In genomic region chr6:154448448-154449096, GRCh38 we compare ENCODE assay signal across 9 cellular contexts.
A peak's percentile ranks its signal among the peaks of the same experiment; 100 is the strongest.
DNase-seq lines count a peak whose midpoint lies in the region; ATAC-seq and TF ChIP-seq lines count a peak whose summit lies in the region.
"Had no signal": no experiment of that assay in that cellular context is flagged by ENCODE, and none has a peak within 500 bp of the region (broad histone marks: within the 10 kb centered on the region; RNA-seq: fewer than 3 reads in every experiment).

No MANE protein-coding gene starts in this region.

- peaks cover 2 to 16% of the 10 kb centered on the region in 2 donors for H3K27me3 Mint-ChIP-seq in natural killer cell treated with Interleukin-12 subunit alpha and Interleukin-12 subunit beta and Interleukin-15 and Interleukin-18, amount 100 ng/mL, for 72 hours

- no peaks in the 10 kb centered on the region for H3K9me3 Mint-ChIP-seq in natural killer cell treated with Interleukin-12 subunit alpha and Interleukin-12 subunit beta and Interleukin-15 and Interleukin-18, amount 100 ng/mL, for 72 hours

- H3K27me3 ChIP-seq in hepatocyte: no peaks in the 10 kb centered on the region

- H2AFZ ChIP-seq in hepatocyte: no peak overlapping the region

- H3K36me3 Mint-ChIP-seq in natural killer cell treated with Interleukin-12 subunit alpha and Interleukin-12 subunit beta and Interleukin-15 and Interleukin-18, amount 100 ng/mL, for 72 hours: no peaks in the 10 kb centered on the region

- DNase-seq in DMS53 (lab: John Stamatoyannopoulos, UW) (peak; percentile 34), DMS53 treated with DMSO at 0.1 percent for 48 hours (lab: John Stamatoyannopoulos, UW; ENCODE audit: unreplicated experiment) (no peak), hepatocyte (ENCODE audit: low spot score) (peak; percentile 37), NCI-H187 (lab: John Stamatoyannopoulos, UW) (no peak), activated gamma-delta T cell (lab: John Stamatoyannopoulos, UW) (no peak)
- DNase-seq in natural killer cell treated with Interleukin-12 subunit alpha and Interleukin-12 subunit beta and Interleukin-15 and Interleukin-18, amount 100 ng/mL, for 72 hours (ENCODE audit: low spot score): no peak

- H3K9me3 ChIP-seq in hepatocyte (ENCODE audit: low read depth): no peaks in the 10 kb centered on the region

- no peaks in the 10 kb centered on the region for H3K4me1 Mint-ChIP-seq in natural killer cell treated with Interleukin-12 subunit alpha and Interleukin-12 subunit beta and Interleukin-15 and Interleukin-18, amount 100 ng/mL, for 72 hours (ENCODE audit: low read depth in 2 of 2)

- peaks cover 70% of the 10 kb centered on the region for H3K79me2 ChIP-seq in hepatocyte

- H3K9me2 ChIP-seq in hepatocyte (replicated peaks; ENCODE audit: insufficient read depth): no peaks in the 10 kb centered on the region

- H3K27ac Mint-ChIP-seq in natural killer cell treated with Interleukin-12 subunit alpha and Interleukin-12 subunit beta and Interleukin-15 and Interleukin-18, amount 100 ng/mL, for 72 hours: no peak overlapping the region

- H3K4me2 ChIP-seq in hepatocyte: peak overlapping the region; percentile 42

- H3K27ac ChIP-seq in hepatocyte (peak overlapping the region; percentile 36), temporal lobe (ENCODE audit: low read depth, low read length) (peak overlapping the region; percentile 70)
- H3K27ac ChIP-seq: 22Rv1 had no signal

- no peak overlapping the region for H3K4me3 Mint-ChIP-seq in natural killer cell treated with Interleukin-12 subunit alpha and Interleukin-12 subunit beta and Interleukin-15 and Interleukin-18, amount 100 ng/mL, for 72 hours

- H3K36me3 ChIP-seq in hepatocyte (replicated peaks; ENCODE audit: insufficient read depth, low read depth): no peaks in the 10 kb centered on the region

- H3K4me1 ChIP-seq in hepatocyte (ENCODE audit: insufficient read depth): peaks cover 17% of the 10 kb centered on the region

- H3K4me3 ChIP-seq in WI38 (ENCODE audit: low read depth, low read length) (no peak overlapping the region), hepatocyte (no peak overlapping the region)

- peaks cover 9% of the 10 kb centered on the region for H4K20me1 ChIP-seq in hepatocyte (ENCODE audit: insufficient read depth, poor library complexity, severe bottlenecking)

- ATAC-seq in natural killer cell treated with Interleukin-12 subunit alpha and Interleukin-12 subunit beta and Interleukin-15 and Interleukin-18, amount 100 ng/mL, for 72 hours: no peak

- TF ChIP-seq CTCF in WI38 (IDR thresholded peaks at IDR 0.05; ENCODE audit: low read depth, low read length) (peak; percentile 30; the same call in 1 of the 2 replicates), hepatocyte (IDR thresholded peaks at IDR 0.05; ENCODE audit: poor library complexity) (no peak)

- 47% methylated on average over 11 of the region's 11 CpGs for WGBS in hepatocyte (ENCODE audit: low lambda C conversion rate, missing lambda C conversion rate)

Comparison
In these comparisons a context has a peak if more than half of its experiments do, and no peak if none do; other contexts are left out.
1. DNase-seq: peak in DMS53 (single experiment) and hepatocyte (single experiment); none in DMS53 treated with DMSO at 0.1 percent for 48 hours (single experiment), NCI-H187 (0 of 2), natural killer cell treated with Interleukin-12 subunit alpha and Interleukin-12 subunit beta and Interleukin-15 and Interleukin-18, amount 100 ng/mL, for 72 hours (single experiment) and activated gamma-delta T cell (single experiment).